Comparison of ENCODE assay signal across 8 cellular contexts in the genomic region with DNA sequence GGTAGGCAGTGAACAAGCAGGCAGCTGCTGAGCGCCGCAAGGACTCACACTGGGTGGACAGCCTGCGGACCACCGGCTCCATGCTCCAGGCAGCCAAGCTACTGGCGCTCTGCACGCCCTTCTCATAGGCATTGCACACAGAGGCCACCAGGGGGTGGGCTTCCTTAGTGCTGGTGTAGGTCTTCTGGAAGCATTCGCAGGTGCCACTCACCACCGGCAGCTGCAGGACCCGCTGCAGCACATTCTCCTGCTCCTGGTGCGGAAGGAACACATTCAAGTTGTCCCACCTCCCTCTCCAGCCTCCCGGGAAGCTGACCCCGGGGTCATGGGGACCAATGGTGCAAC.
DNase-seq lines count a peak whose midpoint lies in the region; ATAC-seq and TF ChIP-seq lines count a peak whose summit lies in the region.

No MANE protein-coding gene starts in this region.

- ATAC-seq in GM21825 (IDR thresholded peaks at IDR 0.05; ENCODE audit: unreplicated experiment) = no peak
- no peak for ATAC-seq in GM21423 (IDR thresholded peaks at IDR 0.05; ENCODE audit: unreplicated experiment)

- no peaks in the 10 kb centered on the region for H3K79me2 ChIP-seq in Loucy (ENCODE audit: insufficient read depth, low read length)

- H3K4me2 ChIP-seq in Loucy (ENCODE audit: low read depth, low read length, poor library complexity, severe bottlenecking) = no peak overlapping the region

- H3F3A ChIP-seq in Loucy (ENCODE audit: low read depth) = no peaks in the 10 kb centered on the region

- H3K9me3 ChIP-seq in Loucy (ENCODE audit: insufficient read depth, low read depth, low read length) = no peaks in the 10 kb centered on the region

- H3K27me3 ChIP-seq in Loucy (ENCODE audit: insufficient read depth, low read length, poor library complexity, severe bottlenecking) = no peaks in the 10 kb centered on the region

- no peak overlapping the region for H3K9ac ChIP-seq in Loucy (ENCODE audit: low read depth, low read length, poor library complexity, severe bottlenecking)

- H3K4me3 ChIP-seq in Loucy (ENCODE audit: low read length, poor library complexity, severe bottlenecking) (no peak overlapping the region), choroid plexus epithelial cell (ENCODE audit: low read depth, low read length) (no peak overlapping the region), retinal pigment epithelial cell (ENCODE audit: low read length) (no peak overlapping the region)

- H3K4me1 ChIP-seq in Loucy (ENCODE audit: insufficient read depth, low read length, poor library complexity, severe bottlenecking) = peaks cover 4% of the 10 kb centered on the region

- H2AFZ ChIP-seq in Loucy (ENCODE audit: low read length) = no peak overlapping the region

- no peaks in the 10 kb centered on the region for H3K36me3 ChIP-seq in Loucy (ENCODE audit: insufficient read depth, low read length)

- H4K20me1 ChIP-seq in Loucy (ENCODE audit: insufficient read depth, low read length, poor library complexity, severe bottlenecking) = no peaks in the 10 kb centered on the region

- TF ChIP-seq CTCF in Loucy (conservative IDR thresholded peaks at IDR 0.05; ENCODE audit: low read length) (peak; percentile 67), choroid plexus epithelial cell (conservative IDR thresholded peaks at IDR 0.05; ENCODE audit: low read depth, low read length) (peak; percentile 66), retinal pigment epithelial cell (conservative IDR thresholded peaks at IDR 0.05; ENCODE audit: low read depth, low read length) (peak; percentile 63)

- peak; percentile 4 to 13 for DNase-seq in NOMO-1 (lab: John Stamatoyannopoulos, UW; ENCODE audit: unreplicated experiment in 2 of 2)
- no peak for DNase-seq in NOMO-1 treated with DMSO at 0.1 percent for 48 hours (lab: John Stamatoyannopoulos, UW; ENCODE audit: unreplicated experiment)
- DNase-seq in choroid plexus epithelial cell (ENCODE audit: low read depth) = peak; percentile 52
- no peak for DNase-seq in retinal pigment epithelial cell (ENCODE audit: low read depth)
- DNase-seq in T-helper 1 cell = no peak

- no peaks in the 10 kb centered on the region for H3K9me2 ChIP-seq in Loucy (replicated peaks; ENCODE audit: low read depth, low read length)

Comparison
In these comparisons a context has a peak if more than half of its experiments do, and no peak if none do; other contexts are left out.
1. DNase-seq: peak in NOMO-1 (2 of 2) and choroid plexus epithelial cell (single experiment); none in NOMO-1 treated with DMSO at 0.1 percent for 48 hours (single experiment), retinal pigment epithelial cell (single experiment) and T-helper 1 cell (0 of 5).
2. Peak in every context shown above with its lines, with median percentiles within 50 percentile points of each other: CTCF ChIP-seq.